ENCODE assay signal across 18 cellular contexts in genomic region chr2:165897074-165897683, GRCh38. TPM values are rescaled to one million over a fixed set of nuclear protein-coding genes. Genes with fewer than 3 reads are reported as not detected.
DNase-seq lines count a peak whose midpoint lies in the region; ATAC-seq, FAIRE-seq and TF ChIP-seq lines count a peak whose summit lies in the region.
"Had no signal": no experiment of that assay in that cellular context is flagged by ENCODE, and none has a peak within 500 bp of the region (broad histone marks: within the 10 kb centered on the region; RNA-seq: fewer than 3 reads in every experiment).

No MANE protein-coding gene starts in this region.

- H3K27me3 ChIP-seq in neutrophil: no peaks in the 10 kb centered on the region
- H3K27me3 ChIP-seq: body of pancreas had no signal

- no peak for FAIRE-seq in HTR-8/SVneo (lab: Jason Lieb, UNC)

- H3K9me3 Mint-ChIP-seq in T-helper 1 cell treated with Interleukin-12 subunit alpha and Interleukin-12 subunit beta and Interleukin-4 antibody, amounts not matched to agents 30 μg/mL and 1 μg/mL, for 36 hours: no peaks in the 10 kb centered on the region
- H3K9me3 Mint-ChIP-seq: CD4-positive, alpha-beta T cell had no signal

- no peaks in the 10 kb centered on the region for H3K9me3 ChIP-seq in neutrophil
- H3K9me3 ChIP-seq: body of pancreas had no signal

- H3K4me1 Mint-ChIP-seq in T-helper 1 cell treated with Interleukin-12 subunit alpha and Interleukin-12 subunit beta and Interleukin-4 antibody, amounts not matched to agents 30 μg/mL and 1 μg/mL, for 36 hours (ENCODE audit: low read depth): peaks cover 3% of the 10 kb centered on the region

- intact Hi-C loops in left cardiac atrium (cut with DNase I): no loop called here

- TF ChIP-seq CTCF in neutrophil (IDR thresholded peaks at IDR 0.05): no peak

- H3K27me3 Mint-ChIP-seq in T-helper 1 cell treated with Interleukin-12 subunit alpha and Interleukin-12 subunit beta and Interleukin-4 antibody, amounts not matched to agents 30 μg/mL and 1 μg/mL, for 36 hours (ENCODE audit: low read depth): no peaks in the 10 kb centered on the region
- H3K27me3 Mint-ChIP-seq: CD4-positive, alpha-beta T cell had no signal

- peak overlapping the region; percentile 28 for H3K27ac Mint-ChIP-seq in T-helper 1 cell treated with Interleukin-12 subunit alpha and Interleukin-12 subunit beta and Interleukin-4 antibody, amounts not matched to agents 30 μg/mL and 1 μg/mL, for 36 hours
- H3K27ac Mint-ChIP-seq: CD4-positive, alpha-beta T cell had no signal

- no peak overlapping the region for H3K4me3 ChIP-seq in neutrophil (ENCODE audit: low read depth in 1 of 2, low read length in 1 of 2)
- H3K4me3 ChIP-seq: body of pancreas, SK-N-MC, skin epidermis had no signal

- DNase-seq in T-helper 1 cell: no peak
- DNase-seq in HTR-8/SVneo (ENCODE audit: insufficient read length, low spot score): no peak
- no peak for DNase-seq in left cardiac atrium
- no peak for DNase-seq in SW 1271 (lab: John Stamatoyannopoulos, UW)
- DNase-seq: activated gamma-delta T cell; CD4-positive, alpha-beta T cell; IMR-90; mesendoderm; NCI-H1092 treated with DMSO at 0.1 percent for 48 hours; NCI-H2227 treated with DMSO at 0.1 percent for 48 hours had no signal

- H3K36me3 Mint-ChIP-seq in T-helper 1 cell treated with Interleukin-12 subunit alpha and Interleukin-12 subunit beta and Interleukin-4 antibody, amounts not matched to agents 30 μg/mL and 1 μg/mL, for 36 hours (ENCODE audit: low read depth): peaks cover 32% of the 10 kb centered on the region

- H3K27ac ChIP-seq in neutrophil: peak overlapping the region; percentile 61
- H3K27ac ChIP-seq: 22Rv1, body of pancreas, SK-N-MC, skin epidermis had no signal

- ATAC-seq in GM21786 (IDR thresholded peaks at IDR 0.05; ENCODE audit: unreplicated experiment) (peak; percentile 29), HG03342 (IDR thresholded peaks at IDR 0.05; ENCODE audit: unreplicated experiment) (peak; percentile 25), left cardiac atrium (no peak)
- ATAC-seq: body of pancreas had no signal

- no peak overlapping the region for H3K4me3 Mint-ChIP-seq in T-helper 1 cell treated with Interleukin-12 subunit alpha and Interleukin-12 subunit beta and Interleukin-4 antibody, amounts not matched to agents 30 μg/mL and 1 μg/mL, for 36 hours
- H3K4me3 Mint-ChIP-seq: CD4-positive, alpha-beta T cell had no signal

- H3K36me3 ChIP-seq in neutrophil: no peaks in the 10 kb centered on the region

- H3K4me1 ChIP-seq in neutrophil (ENCODE audit: control insufficient read depth in 1 of 2, insufficient read depth in 1 of 2, low read depth in 1 of 2, low read length in 1 of 2): peaks cover 10 to 20% of the 10 kb centered on the region in 2 experiments
- H3K4me1 ChIP-seq: body of pancreas had no signal

RNA-seq across cellular contexts. Expression of gene TTC21B, which starts 56.4 kb away (rescaled TPM):
- total RNA-seq in left cardiac atrium: 10 to 100 TPM; 13.7 to 14.8 TPM

Comparison
In these comparisons a context has a peak if more than half of its experiments do, and no peak if none do; other contexts are left out.
1. ATAC-seq: peak in GM21786 (single experiment) and HG03342 (single experiment); none in left cardiac atrium (0 of 2).